ENCODE assay signal across 1 cellular context in the genomic region with DNA sequence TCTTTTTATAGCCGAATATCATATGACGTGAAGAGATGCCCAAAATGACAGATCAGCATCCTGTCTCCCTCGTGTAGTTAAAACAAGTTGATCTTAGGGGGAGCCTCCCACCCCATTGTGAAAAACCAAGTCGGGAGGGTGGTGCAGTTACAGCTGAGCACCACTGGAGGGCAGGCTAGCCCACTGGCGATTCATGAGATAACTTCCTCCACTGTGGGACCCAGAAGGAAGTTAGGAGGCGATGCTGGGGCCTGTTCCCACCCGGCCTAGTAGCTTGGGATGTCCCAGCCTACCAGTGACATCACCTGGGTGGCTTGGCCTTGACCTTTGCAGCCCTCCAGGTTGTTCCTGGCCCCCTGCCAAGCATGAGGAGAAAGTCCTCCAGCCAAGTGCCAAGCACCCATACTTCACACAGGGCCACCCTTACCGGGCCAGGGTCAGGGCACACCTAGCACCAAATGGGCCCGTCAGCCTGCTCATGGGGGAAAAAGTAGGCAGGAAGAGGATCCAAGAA.
TF ChIP-seq lines count a peak whose summit lies in the region.

No MANE protein-coding gene starts in this region.

TF ChIP-seq in liver, 16 proteins besides CTCF, POLR2A, EP300 and RAD21 (continued from another document):
- TF ChIP-seq, protein P1, sequence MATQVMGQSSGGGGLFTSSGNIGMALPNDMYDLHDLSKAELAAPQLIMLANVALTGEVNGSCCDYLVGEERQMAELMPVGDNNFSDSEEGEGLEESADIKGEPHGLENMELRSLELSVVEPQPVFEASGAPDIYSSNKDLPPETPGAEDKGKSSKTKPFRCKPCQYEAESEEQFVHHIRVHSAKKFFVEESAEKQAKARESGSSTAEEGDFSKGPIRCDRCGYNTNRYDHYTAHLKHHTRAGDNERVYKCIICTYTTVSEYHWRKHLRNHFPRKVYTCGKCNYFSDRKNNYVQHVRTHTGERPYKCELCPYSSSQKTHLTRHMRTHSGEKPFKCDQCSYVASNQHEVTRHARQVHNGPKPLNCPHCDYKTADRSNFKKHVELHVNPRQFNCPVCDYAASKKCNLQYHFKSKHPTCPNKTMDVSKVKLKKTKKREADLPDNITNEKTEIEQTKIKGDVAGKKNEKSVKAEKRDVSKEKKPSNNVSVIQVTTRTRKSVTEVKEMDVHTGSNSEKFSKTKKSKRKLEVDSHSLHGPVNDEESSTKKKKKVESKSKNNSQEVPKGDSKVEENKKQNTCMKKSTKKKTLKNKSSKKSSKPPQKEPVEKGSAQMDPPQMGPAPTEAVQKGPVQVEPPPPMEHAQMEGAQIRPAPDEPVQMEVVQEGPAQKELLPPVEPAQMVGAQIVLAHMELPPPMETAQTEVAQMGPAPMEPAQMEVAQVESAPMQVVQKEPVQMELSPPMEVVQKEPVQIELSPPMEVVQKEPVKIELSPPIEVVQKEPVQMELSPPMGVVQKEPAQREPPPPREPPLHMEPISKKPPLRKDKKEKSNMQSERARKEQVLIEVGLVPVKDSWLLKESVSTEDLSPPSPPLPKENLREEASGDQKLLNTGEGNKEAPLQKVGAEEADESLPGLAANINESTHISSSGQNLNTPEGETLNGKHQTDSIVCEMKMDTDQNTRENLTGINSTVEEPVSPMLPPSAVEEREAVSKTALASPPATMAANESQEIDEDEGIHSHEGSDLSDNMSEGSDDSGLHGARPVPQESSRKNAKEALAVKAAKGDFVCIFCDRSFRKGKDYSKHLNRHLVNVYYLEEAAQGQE (IDR thresholded peaks at IDR 0.05) = no peak
- TF ChIP-seq NR2F2 (IDR thresholded peaks at IDR 0.05) (peak; percentile 66), FOXA2 (IDR thresholded peaks at IDR 0.05) (peak; percentile 8), HNF4G (IDR thresholded peaks at IDR 0.05) (no peak)
- TF ChIP-seq, protein P2, sequence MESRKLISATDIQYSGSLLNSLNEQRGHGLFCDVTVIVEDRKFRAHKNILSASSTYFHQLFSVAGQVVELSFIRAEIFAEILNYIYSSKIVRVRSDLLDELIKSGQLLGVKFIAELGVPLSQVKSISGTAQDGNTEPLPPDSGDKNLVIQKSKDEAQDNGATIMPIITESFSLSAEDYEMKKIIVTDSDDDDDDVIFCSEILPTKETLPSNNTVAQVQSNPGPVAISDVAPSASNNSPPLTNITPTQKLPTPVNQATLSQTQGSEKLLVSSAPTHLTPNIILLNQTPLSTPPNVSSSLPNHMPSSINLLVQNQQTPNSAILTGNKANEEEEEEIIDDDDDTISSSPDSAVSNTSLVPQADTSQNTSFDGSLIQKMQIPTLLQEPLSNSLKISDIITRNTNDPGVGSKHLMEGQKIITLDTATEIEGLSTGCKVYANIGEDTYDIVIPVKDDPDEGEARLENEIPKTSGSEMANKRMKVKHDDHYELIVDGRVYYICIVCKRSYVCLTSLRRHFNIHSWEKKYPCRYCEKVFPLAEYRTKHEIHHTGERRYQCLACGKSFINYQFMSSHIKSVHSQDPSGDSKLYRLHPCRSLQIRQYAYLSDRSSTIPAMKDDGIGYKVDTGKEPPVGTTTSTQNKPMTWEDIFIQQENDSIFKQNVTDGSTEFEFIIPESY (IDR thresholded peaks at IDR 0.05) = no peak
